Comparison of ENCODE assay signal across 1 cellular context in the genomic region with DNA sequence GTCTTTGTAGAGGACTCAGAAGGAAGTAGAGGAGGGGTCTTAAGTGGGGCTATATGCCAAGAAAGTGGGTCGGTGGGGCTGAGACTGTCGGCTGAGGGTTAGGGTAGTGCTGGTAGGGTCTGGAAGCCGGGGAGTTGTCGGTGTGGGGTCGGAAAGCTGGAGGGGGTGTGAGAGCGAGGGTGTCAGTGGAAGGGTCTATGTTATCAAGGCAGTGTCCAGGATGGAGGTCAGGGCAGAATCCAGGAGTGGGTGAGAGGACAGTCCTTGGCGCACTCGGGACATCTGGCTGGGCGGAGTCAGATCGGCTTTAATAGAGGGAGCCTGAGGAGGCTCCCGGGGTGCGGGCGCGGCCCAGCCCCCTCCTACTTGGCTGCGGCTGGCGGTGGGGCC.
TF ChIP-seq lines count a peak whose summit lies in the region.

No MANE protein-coding gene starts in this region.

TF ChIP-seq in H1, 55 proteins besides CTCF, POLR2A, EP300 and RAD21:
- TF ChIP-seq CEBPB (IDR thresholded peaks at IDR 0.05; ENCODE audit: low read depth, low read length) (no peak), YY1 (IDR thresholded peaks at IDR 0.05; ENCODE audit: low read depth, low read length) (no peak), FOSL1 (IDR thresholded peaks at IDR 0.05; ENCODE audit: insufficient read depth, low read depth, low read length) (no peak), ATF3 (IDR thresholded peaks at IDR 0.05; ENCODE audit: insufficient read depth, low read depth, low read length) (no peak), SUZ12 (IDR thresholded peaks at IDR 0.05; ENCODE audit: low read length) (no peak), NRF1 (IDR thresholded peaks at IDR 0.05; ENCODE audit: low read depth, low read length) (no peak), SP1 (IDR thresholded peaks at IDR 0.05; ENCODE audit: low read depth, low read length) (no peak), KDM5A (IDR thresholded peaks at IDR 0.05; ENCODE audit: low read length) (no peak), PHF8 (conservative IDR thresholded peaks at IDR 0.05; ENCODE audit: low read depth, low read length) (no peak), TBP (IDR thresholded peaks at IDR 0.05; ENCODE audit: low read depth, low read length) (no peak), SRF (IDR thresholded peaks at IDR 0.05; ENCODE audit: low read depth, low read length) (no peak), GTF2F1 (IDR thresholded peaks at IDR 0.05; ENCODE audit: borderline replicate concordance, low read depth, low read length) (no peak), TAF7 (optimal IDR thresholded peaks at IDR 0.05; ENCODE audit: borderline replicate concordance, low read depth, low read length) (no peak), POLR2AphosphoS5 (IDR thresholded peaks at IDR 0.05; ENCODE audit: low read depth, low read length) (no peak), SP4 (IDR thresholded peaks at IDR 0.05; ENCODE audit: low read length) (no peak), MAFK (IDR thresholded peaks at IDR 0.05; ENCODE audit: low read depth, low read length) (no peak), TAF1 (IDR thresholded peaks at IDR 0.05; ENCODE audit: low read depth, low read length) (no peak)
- TF ChIP-seq, protein P1, sequence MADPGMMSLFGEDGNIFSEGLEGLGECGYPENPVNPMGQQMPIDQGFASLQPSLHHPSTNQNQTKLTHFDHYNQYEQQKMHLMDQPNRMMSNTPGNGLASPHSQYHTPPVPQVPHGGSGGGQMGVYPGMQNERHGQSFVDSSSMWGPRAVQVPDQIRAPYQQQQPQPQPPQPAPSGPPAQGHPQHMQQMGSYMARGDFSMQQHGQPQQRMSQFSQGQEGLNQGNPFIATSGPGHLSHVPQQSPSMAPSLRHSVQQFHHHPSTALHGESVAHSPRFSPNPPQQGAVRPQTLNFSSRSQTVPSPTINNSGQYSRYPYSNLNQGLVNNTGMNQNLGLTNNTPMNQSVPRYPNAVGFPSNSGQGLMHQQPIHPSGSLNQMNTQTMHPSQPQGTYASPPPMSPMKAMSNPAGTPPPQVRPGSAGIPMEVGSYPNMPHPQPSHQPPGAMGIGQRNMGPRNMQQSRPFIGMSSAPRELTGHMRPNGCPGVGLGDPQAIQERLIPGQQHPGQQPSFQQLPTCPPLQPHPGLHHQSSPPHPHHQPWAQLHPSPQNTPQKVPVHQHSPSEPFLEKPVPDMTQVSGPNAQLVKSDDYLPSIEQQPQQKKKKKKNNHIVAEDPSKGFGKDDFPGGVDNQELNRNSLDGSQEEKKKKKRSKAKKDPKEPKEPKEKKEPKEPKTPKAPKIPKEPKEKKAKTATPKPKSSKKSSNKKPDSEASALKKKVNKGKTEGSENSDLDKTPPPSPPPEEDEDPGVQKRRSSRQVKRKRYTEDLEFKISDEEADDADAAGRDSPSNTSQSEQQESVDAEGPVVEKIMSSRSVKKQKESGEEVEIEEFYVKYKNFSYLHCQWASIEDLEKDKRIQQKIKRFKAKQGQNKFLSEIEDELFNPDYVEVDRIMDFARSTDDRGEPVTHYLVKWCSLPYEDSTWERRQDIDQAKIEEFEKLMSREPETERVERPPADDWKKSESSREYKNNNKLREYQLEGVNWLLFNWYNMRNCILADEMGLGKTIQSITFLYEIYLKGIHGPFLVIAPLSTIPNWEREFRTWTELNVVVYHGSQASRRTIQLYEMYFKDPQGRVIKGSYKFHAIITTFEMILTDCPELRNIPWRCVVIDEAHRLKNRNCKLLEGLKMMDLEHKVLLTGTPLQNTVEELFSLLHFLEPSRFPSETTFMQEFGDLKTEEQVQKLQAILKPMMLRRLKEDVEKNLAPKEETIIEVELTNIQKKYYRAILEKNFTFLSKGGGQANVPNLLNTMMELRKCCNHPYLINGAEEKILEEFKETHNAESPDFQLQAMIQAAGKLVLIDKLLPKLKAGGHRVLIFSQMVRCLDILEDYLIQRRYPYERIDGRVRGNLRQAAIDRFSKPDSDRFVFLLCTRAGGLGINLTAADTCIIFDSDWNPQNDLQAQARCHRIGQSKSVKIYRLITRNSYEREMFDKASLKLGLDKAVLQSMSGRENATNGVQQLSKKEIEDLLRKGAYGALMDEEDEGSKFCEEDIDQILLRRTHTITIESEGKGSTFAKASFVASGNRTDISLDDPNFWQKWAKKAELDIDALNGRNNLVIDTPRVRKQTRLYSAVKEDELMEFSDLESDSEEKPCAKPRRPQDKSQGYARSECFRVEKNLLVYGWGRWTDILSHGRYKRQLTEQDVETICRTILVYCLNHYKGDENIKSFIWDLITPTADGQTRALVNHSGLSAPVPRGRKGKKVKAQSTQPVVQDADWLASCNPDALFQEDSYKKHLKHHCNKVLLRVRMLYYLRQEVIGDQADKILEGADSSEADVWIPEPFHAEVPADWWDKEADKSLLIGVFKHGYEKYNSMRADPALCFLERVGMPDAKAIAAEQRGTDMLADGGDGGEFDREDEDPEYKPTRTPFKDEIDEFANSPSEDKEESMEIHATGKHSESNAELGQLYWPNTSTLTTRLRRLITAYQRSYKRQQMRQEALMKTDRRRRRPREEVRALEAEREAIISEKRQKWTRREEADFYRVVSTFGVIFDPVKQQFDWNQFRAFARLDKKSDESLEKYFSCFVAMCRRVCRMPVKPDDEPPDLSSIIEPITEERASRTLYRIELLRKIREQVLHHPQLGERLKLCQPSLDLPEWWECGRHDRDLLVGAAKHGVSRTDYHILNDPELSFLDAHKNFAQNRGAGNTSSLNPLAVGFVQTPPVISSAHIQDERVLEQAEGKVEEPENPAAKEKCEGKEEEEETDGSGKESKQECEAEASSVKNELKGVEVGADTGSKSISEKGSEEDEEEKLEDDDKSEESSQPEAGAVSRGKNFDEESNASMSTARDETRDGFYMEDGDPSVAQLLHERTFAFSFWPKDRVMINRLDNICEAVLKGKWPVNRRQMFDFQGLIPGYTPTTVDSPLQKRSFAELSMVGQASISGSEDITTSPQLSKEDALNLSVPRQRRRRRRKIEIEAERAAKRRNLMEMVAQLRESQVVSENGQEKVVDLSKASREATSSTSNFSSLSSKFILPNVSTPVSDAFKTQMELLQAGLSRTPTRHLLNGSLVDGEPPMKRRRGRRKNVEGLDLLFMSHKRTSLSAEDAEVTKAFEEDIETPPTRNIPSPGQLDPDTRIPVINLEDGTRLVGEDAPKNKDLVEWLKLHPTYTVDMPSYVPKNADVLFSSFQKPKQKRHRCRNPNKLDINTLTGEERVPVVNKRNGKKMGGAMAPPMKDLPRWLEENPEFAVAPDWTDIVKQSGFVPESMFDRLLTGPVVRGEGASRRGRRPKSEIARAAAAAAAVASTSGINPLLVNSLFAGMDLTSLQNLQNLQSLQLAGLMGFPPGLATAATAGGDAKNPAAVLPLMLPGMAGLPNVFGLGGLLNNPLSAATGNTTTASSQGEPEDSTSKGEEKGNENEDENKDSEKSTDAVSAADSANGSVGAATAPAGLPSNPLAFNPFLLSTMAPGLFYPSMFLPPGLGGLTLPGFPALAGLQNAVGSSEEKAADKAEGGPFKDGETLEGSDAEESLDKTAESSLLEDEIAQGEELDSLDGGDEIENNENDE (IDR thresholded peaks at IDR 0.05; ENCODE audit: insufficient replicate concordance, low read length), result no peak
- TF ChIP-seq, protein P2, sequence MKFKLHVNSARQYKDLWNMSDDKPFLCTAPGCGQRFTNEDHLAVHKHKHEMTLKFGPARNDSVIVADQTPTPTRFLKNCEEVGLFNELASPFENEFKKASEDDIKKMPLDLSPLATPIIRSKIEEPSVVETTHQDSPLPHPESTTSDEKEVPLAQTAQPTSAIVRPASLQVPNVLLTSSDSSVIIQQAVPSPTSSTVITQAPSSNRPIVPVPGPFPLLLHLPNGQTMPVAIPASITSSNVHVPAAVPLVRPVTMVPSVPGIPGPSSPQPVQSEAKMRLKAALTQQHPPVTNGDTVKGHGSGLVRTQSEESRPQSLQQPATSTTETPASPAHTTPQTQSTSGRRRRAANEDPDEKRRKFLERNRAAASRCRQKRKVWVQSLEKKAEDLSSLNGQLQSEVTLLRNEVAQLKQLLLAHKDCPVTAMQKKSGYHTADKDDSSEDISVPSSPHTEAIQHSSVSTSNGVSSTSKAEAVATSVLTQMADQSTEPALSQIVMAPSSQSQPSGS (IDR thresholded peaks at IDR 0.05; ENCODE audit: low read length), result no peak
